ENCODE assay signal across 11 cellular contexts in genomic region chrX:130081421-130082045, GRCh38. TPM values are rescaled to one million over a fixed set of nuclear protein-coding genes. Genes with fewer than 3 reads are reported as not detected.
DNase-seq lines count a peak whose midpoint lies in the region; ATAC-seq and TF ChIP-seq lines count a peak whose summit lies in the region.
"Had no signal": no experiment of that assay in that cellular context is flagged by ENCODE, and none has a peak within 500 bp of the region (broad histone marks: within the 10 kb centered on the region; RNA-seq: fewer than 3 reads in every experiment).

No MANE protein-coding gene starts in this region.

- peaks cover 59% of the 10 kb centered on the region for H3K4me1 Mint-ChIP-seq in activated CD4-positive, alpha-beta T cell treated with anti-CD3 and anti-CD28 coated beads for 36 hours
- peaks cover 3% of the 10 kb centered on the region for H3K4me1 Mint-ChIP-seq in glutamatergic neuron (ENCODE audit: low read depth, unreplicated experiment)
- peaks cover 63% of the 10 kb centered on the region for H3K4me1 Mint-ChIP-seq in stimulated activated naive CD8-positive, alpha-beta T cell treated with anti-CD3 and anti-CD28 coated beads, Interleukin-15, amount 100 ng/mL, for 72 hours

- H3K27me3 Mint-ChIP-seq in activated CD4-positive, alpha-beta T cell treated with anti-CD3 and anti-CD28 coated beads for 36 hours: no peaks in the 10 kb centered on the region
- H3K27me3 Mint-ChIP-seq in glutamatergic neuron (ENCODE audit: unreplicated experiment): peaks cover 2% of the 10 kb centered on the region
- no peaks in the 10 kb centered on the region for H3K27me3 Mint-ChIP-seq in stimulated activated naive CD8-positive, alpha-beta T cell treated with anti-CD3 and anti-CD28 coated beads, Interleukin-15, amount 100 ng/mL, for 72 hours

- H3K4me3 Mint-ChIP-seq in activated CD4-positive, alpha-beta T cell treated with anti-CD3 and anti-CD28 coated beads for 36 hours: peak overlapping the region; percentile 45
- peak overlapping the region; percentile 71 for H3K4me3 Mint-ChIP-seq in glutamatergic neuron (ENCODE audit: unreplicated experiment)
- peak overlapping the region; percentile 9 to 79 for H3K4me3 Mint-ChIP-seq in stimulated activated naive CD8-positive, alpha-beta T cell treated with anti-CD3 and anti-CD28 coated beads, Interleukin-15, amount 100 ng/mL, for 72 hours

- DNase-seq in activated CD4-positive, alpha-beta T cell treated with anti-CD3 and anti-CD28 coated beads for 36 hours: no peak
- no peak for DNase-seq in activated CD4-positive, alpha-beta T cell treated with anti-CD3 and anti-CD28 coated beads, Interleukin-2, amount 50 U/mL, for 4 hours
- no peak for DNase-seq in SJCRH30
- no peak for DNase-seq in glutamatergic neuron
- DNase-seq in stimulated activated naive CD8-positive, alpha-beta T cell treated with anti-CD3 and anti-CD28 coated beads, Interleukin-15, amount 100 ng/mL, for 72 hours: no peak
- no peak for DNase-seq in NCI-H146 treated with DMSO at 0.1 percent for 48 hours (lab: John Stamatoyannopoulos, UW; ENCODE audit: unreplicated experiment)
- no peak for DNase-seq in SKM-1 (lab: John Stamatoyannopoulos, UW; ENCODE audit: unreplicated experiment)
- DNase-seq: dermis blood vessel endothelial cell, NCI-H1436 treated with DMSO at 0.1 percent for 48 hours, SHP77 had no signal

- no peak for TF ChIP-seq CTCF in glutamatergic neuron (IDR thresholded peaks at IDR 0.05; ENCODE audit: partially characterized antibody, unreplicated experiment)

- H3K27ac ChIP-seq in SJCRH30: peak overlapping the region; percentile 57; the same call in 1 of the 2 replicates

- H3K27ac Mint-ChIP-seq in activated CD4-positive, alpha-beta T cell treated with anti-CD3 and anti-CD28 coated beads for 36 hours: peak overlapping the region; percentile 92
- no peak overlapping the region for H3K27ac Mint-ChIP-seq in glutamatergic neuron (ENCODE audit: unreplicated experiment)
- H3K27ac Mint-ChIP-seq in stimulated activated naive CD8-positive, alpha-beta T cell treated with anti-CD3 and anti-CD28 coated beads, Interleukin-15, amount 100 ng/mL, for 72 hours: peak overlapping the region in 1 of 2 donors; percentile 63

- intact Hi-C loops in activated CD4-positive, alpha-beta T cell treated with anti-CD3 and anti-CD28 coated beads for 36 hours (cut with DNase I, micrococcal nuclease): loop anchor here (1.0 to 10.0 kb wide), 8 partner anchors 11 to 263 kb away; partner anchors contain the start of genes ELF4 (in 1 of the 2), RAB33A (in 1 of the 2) and ZNF280C (in 1 of the 2)

- no peak for ATAC-seq in activated CD4-positive, alpha-beta T cell treated with anti-CD3 and anti-CD28 coated beads for 36 hours
- no peak for ATAC-seq in stimulated activated naive CD8-positive, alpha-beta T cell treated with anti-CD3 and anti-CD28 coated beads, Interleukin-15, amount 100 ng/mL, for 72 hours
- no peak for ATAC-seq in GM18868 (IDR thresholded peaks at IDR 0.05; ENCODE audit: unreplicated experiment)

- peaks cover 23% of the 10 kb centered on the region for H3K4me1 ChIP-seq in SJCRH30

- POLR2A ChIA-PET in activated CD4-positive, alpha-beta T cell treated with anti-CD3 and anti-CD28 coated beads for 36 hours (lab: Charles Lee): interaction anchor here (1.1 kb wide), 1 partner anchor 84 kb away, joined by 4 read pairs; the partner anchor contains the start of gene AIFM1

- no peaks in the 10 kb centered on the region for H3K9me3 Mint-ChIP-seq in activated CD4-positive, alpha-beta T cell treated with anti-CD3 and anti-CD28 coated beads for 36 hours (ENCODE audit: low read depth)
- H3K9me3 Mint-ChIP-seq in glutamatergic neuron (ENCODE audit: unreplicated experiment): peaks cover 1% of the 10 kb centered on the region
- H3K9me3 Mint-ChIP-seq in stimulated activated naive CD8-positive, alpha-beta T cell treated with anti-CD3 and anti-CD28 coated beads, Interleukin-15, amount 100 ng/mL, for 72 hours: no peaks in the 10 kb centered on the region

- CTCF ChIA-PET in activated CD4-positive, alpha-beta T cell treated with anti-CD3 and anti-CD28 coated beads for 36 hours (lab: Charles Lee): interaction anchor here (0.7 to 4.1 kb wide), 9 partner anchors 13 to 144 kb away, joined by 3 to 67 read pairs (median 4); no protein-coding TSS in a partner anchor

- H3K36me3 ChIP-seq in SJCRH30: no peaks in the 10 kb centered on the region

- no peak overlapping the region for H3K4me3 ChIP-seq in SJCRH30

- H3K27me3 ChIP-seq in SJCRH30: no peaks in the 10 kb centered on the region

- peaks cover 16% of the 10 kb centered on the region for H3K36me3 Mint-ChIP-seq in activated CD4-positive, alpha-beta T cell treated with anti-CD3 and anti-CD28 coated beads for 36 hours (ENCODE audit: low read depth)
- no peaks in the 10 kb centered on the region for H3K36me3 Mint-ChIP-seq in glutamatergic neuron (ENCODE audit: unreplicated experiment)

- no peaks in the 10 kb centered on the region for H3K9me3 ChIP-seq in SJCRH30 (replicated peaks)

RNA-seq across cellular contexts. Expression of gene ELF4, which starts 28.8 kb away (rescaled TPM):
- total RNA-seq in activated CD4-positive, alpha-beta T cell treated with anti-CD3 and anti-CD28 coated beads for 36 hours: 10 to 100 TPM; 23.9 to 27.5 TPM
- 5.3 and 5.5 TPM in 2 replicates for total RNA-seq in SJCRH30 (2014; rRNA removed; shearing (Covaris generic))
- 0.10 TPM for total RNA-seq in glutamatergic neuron (ENCODE audit: unreplicated experiment)
